ENCODE assay signal across 8 cellular contexts in the genomic region with DNA sequence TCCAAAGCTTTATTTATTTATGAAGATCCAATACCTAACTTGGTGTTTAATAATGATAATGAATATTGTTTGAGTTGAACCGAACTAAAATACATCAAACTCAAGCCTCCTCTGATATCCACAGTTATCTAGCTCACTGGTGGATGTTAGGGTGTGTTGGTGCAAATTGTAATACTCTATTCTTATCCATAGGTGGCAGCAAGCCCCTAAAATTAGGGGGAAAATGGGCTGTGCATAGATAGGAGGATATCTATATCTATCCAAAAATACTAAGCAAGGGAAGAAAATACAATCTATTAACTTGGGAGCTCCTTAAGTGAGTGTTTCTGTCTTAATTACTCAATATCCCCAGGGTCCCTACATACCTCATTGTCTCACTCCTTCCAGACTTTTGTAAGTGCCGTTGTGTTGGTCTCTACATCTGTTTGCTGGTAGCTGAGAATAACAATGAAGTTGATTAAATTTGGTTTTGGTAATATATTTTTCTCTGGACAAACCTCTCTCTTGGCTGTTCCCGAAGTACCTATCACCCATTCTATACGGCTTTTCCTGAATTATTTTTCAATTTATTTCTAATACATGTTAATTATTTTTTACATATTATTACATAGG. TPM values are rescaled to one million over a fixed set of nuclear protein-coding genes. Genes with fewer than 3 reads are reported as not detected.
DNase-seq lines count a peak whose midpoint lies in the region; ATAC-seq, FAIRE-seq and TF ChIP-seq lines count a peak whose summit lies in the region.

No MANE protein-coding gene starts in this region.

- no peaks in the 10 kb centered on the region for H3K36me3 ChIP-seq in kidney (ENCODE audit: control insufficient read depth in 1 of 2, insufficient read depth in 2 of 2, low read length in 2 of 2)

- ATAC-seq in GM19463 (IDR thresholded peaks at IDR 0.05; ENCODE audit: unreplicated experiment) (peak; percentile 94), HG03354 (IDR thresholded peaks at IDR 0.05; ENCODE audit: poor library complexity, severe bottlenecking, unreplicated experiment) (peak; percentile 99)

- intact Hi-C loops in kidney (cut with DNase I), result no loop called here

- no peaks in the 10 kb centered on the region for H3K4me1 ChIP-seq in kidney (ENCODE audit: control insufficient read depth in 1 of 2, insufficient read depth in 1 of 2, low read depth in 1 of 2, low read length in 2 of 2)

- DNase-seq in Daoy (ENCODE audit: low read depth), result peak; percentile 32
- DNase-seq in NCI-H2227 treated with DMSO at 0.1 percent for 48 hours (lab: John Stamatoyannopoulos, UW), result peak; percentile 45
- DNase-seq in astrocyte of the hippocampus (ENCODE audit: low read depth, low spot score), result peak; percentile 73
- DNase-seq in kidney, result no peak
- DNase-seq in stimulated activated CD4-positive, alpha-beta T cell treated with anti-CD3 and anti-CD28 coated beads, Interleukin-12 subunit alpha, Interleukin-12 subunit beta, amount 100 ng/mL, for 4 hours, result no peak
- no peak for DNase-seq in effector CD4-positive, alpha-beta T cell

- peak; percentile 40 for TF ChIP-seq CTCF in kidney (IDR thresholded peaks at IDR 0.05; ENCODE audit: borderline replicate concordance, extremely low read depth, insufficient read depth)

- no peak overlapping the region for H3K9ac ChIP-seq in kidney (ENCODE audit: low read length in 2 of 2)

- H3K4me3 ChIP-seq in kidney (ENCODE audit: low read length in 2 of 2), result no peak overlapping the region

- peak; percentile 84 for FAIRE-seq in kidney (lab: Jason Lieb, UNC)

- no peaks in the 10 kb centered on the region for H3K9me3 ChIP-seq in kidney (ENCODE audit: control insufficient read depth in 1 of 2, low read length in 2 of 2)

- no peak overlapping the region for H3K27ac ChIP-seq in kidney (ENCODE audit: low read depth in 2 of 2, low read length in 2 of 2)

RNA-seq across cellular contexts. Expression of a gene that starts 55.0 kb away (rescaled TPM):
- total RNA-seq in Daoy (2014; rRNA removed; shearing (Covaris generic)), result 0.42 and 0.97 TPM in 2 replicates
- 1.5 TPM for total RNA-seq in kidney
- polyA plus RNA-seq in kidney (ENCODE audit: insufficient read depth, low read depth, low replicate concordance), result 0.69 TPM

Comparison
In these comparisons a context has a peak if more than half of its experiments do, and no peak if none do; other contexts are left out.
1. DNase-seq: peak in Daoy (single experiment), NCI-H2227 treated with DMSO at 0.1 percent for 48 hours (single experiment) and astrocyte of the hippocampus (single experiment); none in kidney (single experiment), stimulated activated CD4-positive, alpha-beta T cell treated with anti-CD3 and anti-CD28 coated beads, Interleukin-12 subunit alpha, Interleukin-12 subunit beta, amount 100 ng/mL, for 4 hours (single experiment) and effector CD4-positive, alpha-beta T cell (single experiment).